Comparison of ENCODE assay signal across 1 cellular context in the genomic region with DNA sequence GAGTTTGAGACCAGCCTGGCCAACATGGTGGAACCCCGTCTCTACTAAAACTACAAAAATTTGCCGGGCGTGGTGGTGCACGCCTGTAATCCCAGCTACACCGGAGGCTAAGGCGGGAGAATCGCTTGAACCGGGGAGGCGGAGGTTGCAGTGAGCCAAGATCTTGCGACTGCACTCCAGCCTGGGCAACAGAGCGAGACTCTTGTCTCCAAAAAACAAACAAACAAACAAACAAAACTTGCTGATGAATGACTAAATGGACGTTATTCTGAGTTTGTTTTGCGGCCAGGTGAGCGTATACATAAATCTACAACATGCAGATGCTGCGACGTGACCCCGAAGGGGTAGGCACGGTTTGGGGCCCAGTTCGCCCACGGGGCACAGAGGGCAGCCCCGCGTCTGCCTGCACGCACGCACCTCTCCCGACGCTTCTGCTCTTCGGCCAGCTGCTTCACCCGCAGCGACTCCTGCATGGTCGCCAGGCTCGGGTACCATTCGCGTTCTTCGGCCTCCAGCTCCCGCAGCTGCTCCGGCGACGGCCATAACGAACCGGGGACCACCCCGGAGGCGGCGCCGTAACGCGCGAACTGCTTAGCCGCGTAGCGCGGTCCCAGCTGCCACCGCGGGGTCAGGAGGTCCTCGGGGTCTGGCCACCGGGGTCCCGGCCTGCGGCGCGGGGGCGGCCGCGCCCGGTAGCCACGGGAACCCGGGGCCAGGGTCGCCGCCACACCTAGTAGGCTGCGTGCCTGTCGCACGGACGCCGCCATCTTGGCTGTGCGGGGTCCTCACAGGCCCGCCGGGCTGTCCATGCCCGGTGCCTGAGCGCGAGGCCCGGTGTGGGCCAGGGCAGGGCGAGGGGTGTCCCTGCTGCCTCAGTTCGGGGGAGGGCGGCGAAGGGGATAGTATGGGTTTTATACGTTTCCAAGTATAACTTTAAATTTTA.
TF ChIP-seq lines count a peak whose summit lies in the region.

Gene GADD45GIP1 (minus strand): TSS at position 778 of the 943 bp plus-strand sequence. CDS start 11 bp downstream, at position 767.

TF ChIP-seq in HEK293, 187 proteins besides CTCF, POLR2A, EP300 and RAD21 (continued from another document):
- TF ChIP-seq, protein P1, sequence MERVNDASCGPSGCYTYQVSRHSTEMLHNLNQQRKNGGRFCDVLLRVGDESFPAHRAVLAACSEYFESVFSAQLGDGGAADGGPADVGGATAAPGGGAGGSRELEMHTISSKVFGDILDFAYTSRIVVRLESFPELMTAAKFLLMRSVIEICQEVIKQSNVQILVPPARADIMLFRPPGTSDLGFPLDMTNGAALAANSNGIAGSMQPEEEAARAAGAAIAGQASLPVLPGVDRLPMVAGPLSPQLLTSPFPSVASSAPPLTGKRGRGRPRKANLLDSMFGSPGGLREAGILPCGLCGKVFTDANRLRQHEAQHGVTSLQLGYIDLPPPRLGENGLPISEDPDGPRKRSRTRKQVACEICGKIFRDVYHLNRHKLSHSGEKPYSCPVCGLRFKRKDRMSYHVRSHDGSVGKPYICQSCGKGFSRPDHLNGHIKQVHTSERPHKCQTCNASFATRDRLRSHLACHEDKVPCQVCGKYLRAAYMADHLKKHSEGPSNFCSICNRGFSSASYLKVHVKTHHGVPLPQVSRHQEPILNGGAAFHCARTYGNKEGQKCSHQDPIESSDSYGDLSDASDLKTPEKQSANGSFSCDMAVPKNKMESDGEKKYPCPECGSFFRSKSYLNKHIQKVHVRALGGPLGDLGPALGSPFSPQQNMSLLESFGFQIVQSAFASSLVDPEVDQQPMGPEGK (tag by site-specific recombination; IDR thresholded peaks at IDR 0.05) = peak; percentile 78
- TF ChIP-seq ZNF404 (tag by site-specific recombination; IDR thresholded peaks at IDR 0.05) = no peak
- no peak for TF ChIP-seq ZNF114 (tag by site-specific recombination; IDR thresholded peaks at IDR 0.05)
- no peak for TF ChIP-seq ZNF211 (tag by site-specific recombination; IDR thresholded peaks at IDR 0.05; ENCODE audit: low read depth)
- no peak for TF ChIP-seq ZNF658 (tag by site-specific recombination; IDR thresholded peaks at IDR 0.05)
- TF ChIP-seq ZNF514 (tag by site-specific recombination; IDR thresholded peaks at IDR 0.05) = no peak
- TF ChIP-seq ZNF155 (tag by site-specific recombination; IDR thresholded peaks at IDR 0.05) = no peak
- no peak for TF ChIP-seq ZNF677 (tag by site-specific recombination; IDR thresholded peaks at IDR 0.05)
- TF ChIP-seq, protein P2, sequence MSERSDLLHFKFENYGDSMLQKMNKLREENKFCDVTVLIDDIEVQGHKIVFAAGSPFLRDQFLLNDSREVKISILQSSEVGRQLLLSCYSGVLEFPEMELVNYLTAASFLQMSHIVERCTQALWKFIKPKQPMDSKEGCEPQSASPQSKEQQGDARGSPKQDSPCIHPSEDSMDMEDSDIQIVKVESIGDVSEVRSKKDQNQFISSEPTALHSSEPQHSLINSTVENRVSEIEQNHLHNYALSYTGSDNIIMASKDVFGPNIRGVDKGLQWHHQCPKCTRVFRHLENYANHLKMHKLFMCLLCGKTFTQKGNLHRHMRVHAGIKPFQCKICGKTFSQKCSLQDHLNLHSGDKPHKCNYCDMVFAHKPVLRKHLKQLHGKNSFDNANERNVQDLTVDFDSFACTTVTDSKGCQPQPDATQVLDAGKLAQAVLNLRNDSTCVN (tag by site-specific recombination; optimal IDR thresholded peaks at IDR 0.05) = peak; percentile 68
- no peak for TF ChIP-seq PRDM2 (tag by site-specific recombination; IDR thresholded peaks at IDR 0.05; ENCODE audit: borderline replicate concordance)
- no peak for TF ChIP-seq ZNF391 (tag by site-specific recombination; IDR thresholded peaks at IDR 0.05; ENCODE audit: borderline replicate concordance, low read depth)
- no peak for TF ChIP-seq ZNF16 (tag by site-specific recombination; IDR thresholded peaks at IDR 0.05; ENCODE audit: low read depth)
- no peak for TF ChIP-seq ZNF701 (tag by site-specific recombination; IDR thresholded peaks at IDR 0.05)
